Comparison of ENCODE assay signal across 13 cellular contexts in genomic region chr3:40731445-40731844, GRCh38.
DNase-seq lines count a peak whose midpoint lies in the region.
"Had no signal": no experiment of that assay in that cellular context is flagged by ENCODE, and none has a peak within 500 bp of the region (broad histone marks: within the 10 kb centered on the region; RNA-seq: fewer than 3 reads in every experiment).

No MANE protein-coding gene starts in this region.

- H3K4me1 Mint-ChIP-seq in activated CD4-positive, alpha-beta memory T cell treated with anti-CD3 and anti-CD28 coated beads, Interleukin-2, amount 10 ng/mL, durations not matched to agents 7 days and 5 days: no peaks in the 10 kb centered on the region
- H3K4me1 Mint-ChIP-seq: B cell had no signal

- in situ Hi-C loops in SK-MEL-5 (cut with HindIII; ENCODE audit: low pct_unique_long_range_greater_than_20kb, low sequenced_read_pairs): no loop called here

- H3K36me3 Mint-ChIP-seq in activated CD4-positive, alpha-beta memory T cell treated with anti-CD3 and anti-CD28 coated beads, Interleukin-2, amount 10 ng/mL, durations not matched to agents 7 days and 5 days (ENCODE audit: low read depth): no peaks in the 10 kb centered on the region
- H3K36me3 Mint-ChIP-seq: CD8-positive, alpha-beta T cell had no signal

- H3K4me3 Mint-ChIP-seq in activated CD4-positive, alpha-beta memory T cell treated with anti-CD3 and anti-CD28 coated beads, Interleukin-2, amount 10 ng/mL, durations not matched to agents 7 days and 5 days: no peak overlapping the region
- H3K4me3 Mint-ChIP-seq: B cell; CD4-positive, alpha-beta T cell; CD8-positive, alpha-beta T cell had no signal

- peak; percentile 43 for DNase-seq in LHCN-M2 (ENCODE audit: low read depth)
- peak; percentile 16 for DNase-seq in SK-MEL-5 (ENCODE audit: low read depth, low spot score)
- peak; percentile 33 for DNase-seq in myocyte (ENCODE audit: low read depth)
- DNase-seq in GDM1 (lab: John Stamatoyannopoulos, UW): no peak
- no peak for DNase-seq in activated CD4-positive, alpha-beta memory T cell treated with anti-CD3 and anti-CD28 coated beads, Interleukin-2, amount 10 ng/mL, durations not matched to agents 7 days and 5 days
- DNase-seq in amygdala (lab: John Stamatoyannopoulos, UW): no peak
- DNase-seq: AML-193; Caco-2; Calu3; CD4-positive, alpha-beta T cell; CD8-positive, alpha-beta T cell; DMS79 treated with DMSO at 0.1 percent for 48 hours had no signal

- CTCF ChIA-PET in activated CD4-positive, alpha-beta memory T cell treated with anti-CD3 and anti-CD28 coated beads, Interleukin-2, amount 10 ng/mL, durations not matched to agents 7 days and 5 days (lab: Charles Lee): no interaction called here

- POLR2A ChIA-PET in activated CD4-positive, alpha-beta memory T cell treated with anti-CD3 and anti-CD28 coated beads, Interleukin-2, amount 10 ng/mL, durations not matched to agents 7 days and 5 days (lab: Charles Lee): no interaction called here

- H3K27ac Mint-ChIP-seq in activated CD4-positive, alpha-beta memory T cell treated with anti-CD3 and anti-CD28 coated beads, Interleukin-2, amount 10 ng/mL, durations not matched to agents 7 days and 5 days: no peak overlapping the region
- H3K27ac Mint-ChIP-seq: B cell; CD4-positive, alpha-beta T cell; CD8-positive, alpha-beta T cell had no signal

- peaks cover 5% of the 10 kb centered on the region for H3K27me3 Mint-ChIP-seq in activated CD4-positive, alpha-beta memory T cell treated with anti-CD3 and anti-CD28 coated beads, Interleukin-2, amount 10 ng/mL, durations not matched to agents 7 days and 5 days

- no peaks in the 10 kb centered on the region for H3K9me3 Mint-ChIP-seq in activated CD4-positive, alpha-beta memory T cell treated with anti-CD3 and anti-CD28 coated beads, Interleukin-2, amount 10 ng/mL, durations not matched to agents 7 days and 5 days

Comparison
In these comparisons a context has a peak if more than half of its experiments do, and no peak if none do; other contexts are left out.
1. DNase-seq: peak in LHCN-M2 (single experiment), SK-MEL-5 (single experiment) and myocyte (single experiment); none in GDM1 (single experiment), activated CD4-positive, alpha-beta memory T cell treated with anti-CD3 and anti-CD28 coated beads, Interleukin-2, amount 10 ng/mL, durations not matched to agents 7 days and 5 days (single experiment) and amygdala (0 of 56).